In genomic region chr10:106919798-106920382, GRCh38 we compare ENCODE assay signal across 1 cellular context.
TF ChIP-seq lines count a peak whose summit lies in the region.

No MANE protein-coding gene starts in this region.

TF ChIP-seq in HEK293T, 16 proteins besides CTCF, POLR2A, EP300 and RAD21 (continued from another document):
- no peak for TF ChIP-seq PKNOX1 (IDR thresholded peaks at IDR 0.05)
- no peak for TF ChIP-seq ARNT (IDR thresholded peaks at IDR 0.05)
- TF ChIP-seq CTBP1 (IDR thresholded peaks at IDR 0.05; ENCODE audit: borderline replicate concordance) = no peak
